Comparison of ENCODE assay signal across 22 cellular contexts in genomic region chr5:109218767-109219166, GRCh38.
DNase-seq lines count a peak whose midpoint lies in the region; ATAC-seq and TF ChIP-seq lines count a peak whose summit lies in the region.
"Had no signal": no experiment of that assay in that cellular context is flagged by ENCODE, and none has a peak within 500 bp of the region (broad histone marks: within the 10 kb centered on the region; RNA-seq: fewer than 3 reads in every experiment).

No MANE protein-coding gene starts in this region.

- H3K4me1 ChIP-seq in BE2C (peaks cover 12% of the 10 kb centered on the region), vagina (no peaks in the 10 kb centered on the region), body of pancreas (no peaks in the 10 kb centered on the region)

- no peak for TF ChIP-seq CTCF in BE2C (IDR thresholded peaks at IDR 0.05; ENCODE audit: low read depth, low read length)
- TF ChIP-seq CTCF in choroid plexus epithelial cell (conservative IDR thresholded peaks at IDR 0.05; ENCODE audit: low read depth, low read length): no peak
- no peak for TF ChIP-seq CTCF in vagina (IDR thresholded peaks at IDR 0.05)
- no peak for TF ChIP-seq CTCF in body of pancreas (IDR thresholded peaks at IDR 0.05)

- ATAC-seq in sciatic nerve (peak; percentile 39), GM21515 (IDR thresholded peaks at IDR 0.05; ENCODE audit: unreplicated experiment) (no peak), body of pancreas (no peak)
- ATAC-seq: HCT116, PC-3, T-cell had no signal

- H3K27me3 ChIP-seq in BE2C (no peaks in the 10 kb centered on the region), vagina (no peaks in the 10 kb centered on the region), body of pancreas (no peaks in the 10 kb centered on the region)

- DNase-seq in BE2C (peak; percentile 27), KBM-7 (peak; percentile 5), choroid plexus epithelial cell (ENCODE audit: low read depth) (peak; percentile 15), sciatic nerve (ENCODE audit: low spot score) (no peak), vagina (ENCODE audit: extremely low spot score in 2 of 2) (no peak), body of pancreas (no peak)
- DNase-seq: CD4-positive, CD25-positive, alpha-beta regulatory T cell; DMS79 treated with DMSO at 0.1 percent for 48 hours; Karpas-422; NCI-H1092; NCI-H1417 treated with DMSO at 0.1 percent for 48 hours; NCI-H1694 treated with DMSO at 0.1 percent for 48 hours; NCI-H2081; NCI-H2171 treated with DMSO at 0.1 percent for 48 hours; NCI-H446; NCI-H524 treated with DMSO at 0.1 percent for 48 hours; NCI-H774; NK-92 treated with Interleukin-12 subunit alpha and Interleukin-12 subunit beta, amount 100 ng/mL, for 24 hours; PC-3; T-cell had no signal

- WGBS in body of pancreas, 2 donors: 66 to 70% methylated on average over 4 of the region's 4 CpGs

- H3K27ac ChIP-seq in vagina (no peak overlapping the region), body of pancreas (no peak overlapping the region)

- TF ChIP-seq POLR2A in vagina (IDR thresholded peaks at IDR 0.05): no peak
- TF ChIP-seq POLR2A in body of pancreas (IDR thresholded peaks at IDR 0.05): no peak

- H3K4me3 ChIP-seq in BE2C (ENCODE audit: low read depth, low read length) (peak overlapping the region; percentile 9; the same call in 1 of the 2 replicates), choroid plexus epithelial cell (ENCODE audit: low read depth, low read length) (no peak overlapping the region), vagina (no peak overlapping the region), body of pancreas (no peak overlapping the region)

- H3K9me3 ChIP-seq in BE2C (no peaks in the 10 kb centered on the region; the same call in 1 of the 2 replicates), vagina (no peaks in the 10 kb centered on the region), body of pancreas (no peaks in the 10 kb centered on the region)

- no peaks in the 10 kb centered on the region for H3K36me3 ChIP-seq in BE2C
- no peaks in the 10 kb centered on the region for H3K36me3 ChIP-seq in vagina
- no peaks in the 10 kb centered on the region for H3K36me3 ChIP-seq in body of pancreas (replicated peaks in 1 of 2; ENCODE audit: insufficient read depth in 1 of 2, low read depth in 2 of 2)

- in situ Hi-C loops in KBM-7 (cut with MboI; ENCODE audit: low pct_unique_long_range_greater_than_20kb, low sequenced_read_pairs): no loop called here

- intact Hi-C loops in sciatic nerve (cut with DNase I): no loop called here
- intact Hi-C loops in vagina (cut with DNase I): no loop called here
- intact Hi-C loops in body of pancreas (cut with DNase I): no loop called here

Comparison
In these comparisons a context has a peak if more than half of its experiments do, and no peak if none do; other contexts are left out.
1. DNase-seq: peak in BE2C (single experiment), KBM-7 (single experiment) and choroid plexus epithelial cell (single experiment); none in sciatic nerve (single experiment), vagina (0 of 2) and body of pancreas (0 of 4).